7 cellular contexts compared by ENCODE assay signal in genomic region chr3:152267831-152268500, GRCh38. TPM values are rescaled to one million over a fixed set of nuclear protein-coding genes. Genes with fewer than 3 reads are reported as not detected.
DNase-seq lines count a peak whose midpoint lies in the region; ATAC-seq and TF ChIP-seq lines count a peak whose summit lies in the region.

No MANE protein-coding gene starts in this region.

- peak overlapping the region; percentile 90 for H3K4me3 Mint-ChIP-seq in HFFc6
- peak overlapping the region; percentile 84 for H3K4me3 Mint-ChIP-seq in activated CD4-positive, alpha-beta memory T cell treated with anti-CD3 and anti-CD28 coated beads for 36 hours
- peak overlapping the region; percentile 86 to 92 for H3K4me3 Mint-ChIP-seq in stimulated activated naive B cell treated with anti-CD40 and anti-IgM and Interleukin-4, amounts not matched to agents 10 μg/mL and 1 μg/mL and 100 μg/mL, for 72 hours

- H3K27ac Mint-ChIP-seq in HFFc6: peak overlapping the region; percentile 98
- H3K27ac Mint-ChIP-seq in activated CD4-positive, alpha-beta memory T cell treated with anti-CD3 and anti-CD28 coated beads for 36 hours: peak overlapping the region; percentile 84
- H3K27ac Mint-ChIP-seq in stimulated activated naive B cell treated with anti-CD40 and anti-IgM and Interleukin-4, amounts not matched to agents 10 μg/mL and 1 μg/mL and 100 μg/mL, for 72 hours: peak overlapping the region; percentile 97

- DNase-seq in HFFc6 (no peak), T1000 (lab: John Stamatoyannopoulos, UW) (no peak)
- no peak for DNase-seq in activated CD4-positive, alpha-beta memory T cell treated with anti-CD3 and anti-CD28 coated beads for 36 hours
- no peak for DNase-seq in stimulated activated naive B cell treated with anti-CD40 and anti-IgM and Interleukin-4, amounts not matched to agents 10 μg/mL and 1 μg/mL and 100 μg/mL, for 72 hours

- peaks cover 26% of the 10 kb centered on the region for H3K36me3 Mint-ChIP-seq in HFFc6 (ENCODE audit: low read depth)
- H3K36me3 Mint-ChIP-seq in activated CD4-positive, alpha-beta memory T cell treated with anti-CD3 and anti-CD28 coated beads for 36 hours: peaks cover 33% of the 10 kb centered on the region
- peaks cover 40 to 53% of the 10 kb centered on the region in 2 donors for H3K36me3 Mint-ChIP-seq in stimulated activated naive B cell treated with anti-CD40 and anti-IgM and Interleukin-4, amounts not matched to agents 10 μg/mL and 1 μg/mL and 100 μg/mL, for 72 hours

- ATAC-seq in stimulated activated naive B cell treated with anti-CD40 and anti-IgM and Interleukin-4, amounts not matched to agents 10 μg/mL and 1 μg/mL and 100 μg/mL, for 72 hours (replicated peaks): no peak
- ATAC-seq in GM18520 (IDR thresholded peaks at IDR 0.05; ENCODE audit: unreplicated experiment) (no peak), HG02981 (IDR thresholded peaks at IDR 0.05; ENCODE audit: unreplicated experiment) (no peak)

- peaks cover 3% of the 10 kb centered on the region for H3K27me3 Mint-ChIP-seq in HFFc6 (ENCODE audit: insufficient read depth)
- H3K27me3 Mint-ChIP-seq in activated CD4-positive, alpha-beta memory T cell treated with anti-CD3 and anti-CD28 coated beads for 36 hours: no peaks in the 10 kb centered on the region
- no peaks in the 10 kb centered on the region for H3K27me3 Mint-ChIP-seq in stimulated activated naive B cell treated with anti-CD40 and anti-IgM and Interleukin-4, amounts not matched to agents 10 μg/mL and 1 μg/mL and 100 μg/mL, for 72 hours

- H3K4me3 ChIP-seq in iPS-11a (ENCODE audit: low read depth, low read length): peak overlapping the region; percentile 77

- intact Hi-C loops in activated CD4-positive, alpha-beta memory T cell treated with anti-CD3 and anti-CD28 coated beads for 36 hours (cut with micrococcal nuclease): loop anchor here (1.0 to 10.0 kb wide), 4 partner anchors 10 to 897 kb away; partner anchors contain the start of gene RAP2B

- no peaks in the 10 kb centered on the region for H3K9me3 Mint-ChIP-seq in HFFc6
- no peaks in the 10 kb centered on the region for H3K9me3 Mint-ChIP-seq in activated CD4-positive, alpha-beta memory T cell treated with anti-CD3 and anti-CD28 coated beads for 36 hours
- H3K9me3 Mint-ChIP-seq in stimulated activated naive B cell treated with anti-CD40 and anti-IgM and Interleukin-4, amounts not matched to agents 10 μg/mL and 1 μg/mL and 100 μg/mL, for 72 hours: no peaks in the 10 kb centered on the region

- CTCF ChIA-PET in activated CD4-positive, alpha-beta memory T cell treated with anti-CD3 and anti-CD28 coated beads for 36 hours (lab: Charles Lee): interaction anchor here (0.8 to 2.2 kb wide), 7 partner anchors 10 to 176 kb away, joined by 3 to 7 read pairs (median 4); no protein-coding TSS in a partner anchor

- H3K4me1 Mint-ChIP-seq in HFFc6 (ENCODE audit: low read depth): peaks cover 61% of the 10 kb centered on the region
- H3K4me1 Mint-ChIP-seq in activated CD4-positive, alpha-beta memory T cell treated with anti-CD3 and anti-CD28 coated beads for 36 hours (ENCODE audit: low read depth): peaks cover 53% of the 10 kb centered on the region
- peaks cover 34 to 51% of the 10 kb centered on the region in 2 donors for H3K4me1 Mint-ChIP-seq in stimulated activated naive B cell treated with anti-CD40 and anti-IgM and Interleukin-4, amounts not matched to agents 10 μg/mL and 1 μg/mL and 100 μg/mL, for 72 hours

- TF ChIP-seq CTCF in HFFc6 (IDR thresholded peaks at IDR 0.05): 0 out of 2 replicates have a peak, but pooled peaks have one; percentile 1

- POLR2A ChIA-PET in activated CD4-positive, alpha-beta memory T cell treated with anti-CD3 and anti-CD28 coated beads for 36 hours (lab: Charles Lee): interaction anchor here (0.6 to 10.7 kb wide), 15 partner anchors 9 to 1504 kb away, joined by 3 to 130 read pairs (median 10); no protein-coding TSS in a partner anchor

RNA-seq across cellular contexts. Expression of gene MBNL1, which starts 0.8 kb away (rescaled TPM):
- total RNA-seq in HFFc6 (2021; fragmentation: NEBNext Ultra II Directional; extraction: Animal tissue kit (Norgen Biotek cat#: 25700)): 100 to 1,000 TPM; 200 to 291 (median 244) TPM
- total RNA-seq in activated CD4-positive, alpha-beta memory T cell treated with anti-CD3 and anti-CD28 coated beads for 36 hours: 100 to 1,000 TPM; 290 to 302 TPM
